Comparison of ENCODE assay signal across 8 cellular contexts in genomic region chr5:109409061-109409843, GRCh38. TPM values are rescaled to one million over a fixed set of nuclear protein-coding genes. Genes with fewer than 3 reads are reported as not detected.
DNase-seq lines count a peak whose midpoint lies in the region; ATAC-seq lines count a peak whose summit lies in the region.

No MANE protein-coding gene starts in this region.

- peak overlapping the region; percentile 72 for H2AK5ac ChIP-seq in mesenchymal stem cell (ENCODE audit: low read length, severe bottlenecking)

- H3K4me1 ChIP-seq in mesenchymal stem cell (ENCODE audit: control insufficient read depth, insufficient read depth, low read depth, low read length) = peaks cover 4% of the 10 kb centered on the region

- H2BK120ac ChIP-seq in mesenchymal stem cell (ENCODE audit: low read depth, low read length) = peak overlapping the region; percentile 69

- peak overlapping the region; percentile 66 to 92 for H3K4ac ChIP-seq in mesenchymal stem cell (ENCODE audit: low read depth in 1 of 2, low read length in 2 of 2)

- peaks cover 4% of the 10 kb centered on the region for H3K9me3 Mint-ChIP-seq in activated CD8-positive, alpha-beta T cell treated with anti-CD3 and anti-CD28 coated beads, Interleukin-2, amount 10 ng/mL, durations not matched to agents 7 days and 5 days (ENCODE audit: insufficient read depth)

- peak overlapping the region; percentile 95 for H2BK15ac ChIP-seq in mesenchymal stem cell (ENCODE audit: low read depth, poor library complexity, severe bottlenecking)

- H3K36me3 Mint-ChIP-seq in activated CD8-positive, alpha-beta T cell treated with anti-CD3 and anti-CD28 coated beads, Interleukin-2, amount 10 ng/mL, durations not matched to agents 7 days and 5 days (ENCODE audit: low read depth) = peaks cover 28% of the 10 kb centered on the region

- peak overlapping the region; percentile 98 for H3K9ac ChIP-seq in mesenchymal stem cell (ENCODE audit: low read length)

- ATAC-seq in GM19043 (IDR thresholded peaks at IDR 0.05; ENCODE audit: low read depth, unreplicated experiment) (peak; percentile 26), HG03342 (IDR thresholded peaks at IDR 0.05; ENCODE audit: unreplicated experiment) (peak; percentile 25)
- ATAC-seq in activated CD8-positive, alpha-beta T cell treated with anti-CD3 and anti-CD28 coated beads, Interleukin-2, amount 10 ng/mL, durations not matched to agents 7 days and 5 days = peak; percentile 33

- H3K4me3 ChIP-seq in mesenchymal stem cell (ENCODE audit: insufficient read depth in 1 of 2, low read depth in 1 of 2, low read length in 2 of 2) = peak overlapping the region; percentile 79 to 95

- H3K27ac Mint-ChIP-seq in activated CD8-positive, alpha-beta T cell treated with anti-CD3 and anti-CD28 coated beads, Interleukin-2, amount 10 ng/mL, durations not matched to agents 7 days and 5 days = peak overlapping the region; percentile 100

- H2BK5ac ChIP-seq in mesenchymal stem cell (ENCODE audit: low read depth, low read length, poor library complexity, severe bottlenecking) = peak overlapping the region; percentile 89

- WGBS in mesenchymal stem cell = under 1% methylated on average over 43 of the region's 50 CpGs

- H2AFZ ChIP-seq in mesenchymal stem cell (ENCODE audit: low read depth, low read length) = no peak overlapping the region

- H3K4me1 Mint-ChIP-seq in activated CD8-positive, alpha-beta T cell treated with anti-CD3 and anti-CD28 coated beads, Interleukin-2, amount 10 ng/mL, durations not matched to agents 7 days and 5 days (ENCODE audit: low read depth) = peaks cover 35% of the 10 kb centered on the region

- no peaks in the 10 kb centered on the region for H3K27me3 ChIP-seq in mesenchymal stem cell (ENCODE audit: control insufficient read depth in 1 of 2, insufficient read depth in 1 of 2, low read length in 2 of 2)

- peak overlapping the region; percentile 100 for H3K4me3 Mint-ChIP-seq in activated CD8-positive, alpha-beta T cell treated with anti-CD3 and anti-CD28 coated beads, Interleukin-2, amount 10 ng/mL, durations not matched to agents 7 days and 5 days

- peak overlapping the region; percentile 28 to 49 for H2BK12ac ChIP-seq in mesenchymal stem cell (ENCODE audit: low read length in 2 of 2)

- H3K23ac ChIP-seq in mesenchymal stem cell (ENCODE audit: low read length in 2 of 2) = peak overlapping the region in 1 of 2 experiments; percentile 83

- peak overlapping the region; percentile 41 for H3K4me2 ChIP-seq in mesenchymal stem cell (ENCODE audit: low read length, poor library complexity, severe bottlenecking)

- H4K91ac ChIP-seq in mesenchymal stem cell (ENCODE audit: low read length) = peak overlapping the region; percentile 91

- peak overlapping the region in 1 of 2 experiments; percentile 95 for H3K14ac ChIP-seq in mesenchymal stem cell (ENCODE audit: low read length in 2 of 2)

- H3K18ac ChIP-seq in mesenchymal stem cell (ENCODE audit: low read depth in 1 of 2, low read length in 2 of 2) = peak overlapping the region; percentile 40 to 93

- peak overlapping the region; percentile 100 for H3K27ac ChIP-seq in mesenchymal stem cell (ENCODE audit: low read length, poor library complexity, severe bottlenecking)

- DNase-seq in AML-193 (lab: John Stamatoyannopoulos, UW) (peak; percentile 63 to 71), NCI-H82 (lab: John Stamatoyannopoulos, UW) (peak; percentile 70), mesenchymal stem cell (peak; percentile 92)
- peak; percentile 87 for DNase-seq in activated CD8-positive, alpha-beta T cell treated with anti-CD3 and anti-CD28 coated beads, Interleukin-2, amount 10 ng/mL, durations not matched to agents 7 days and 5 days
- DNase-seq in effector CD4-positive, alpha-beta T cell = peak; percentile 78
- peak; percentile 75 for DNase-seq in stimulated activated CD8-positive, alpha-beta memory T cell treated with anti-CD3 and anti-CD28 coated beads, Interleukin-12 subunit alpha, Interleukin-12 subunit beta, amount 100 ng/mL, for 4 hours (ENCODE audit: low read depth)

- H3K36me3 ChIP-seq in mesenchymal stem cell (ENCODE audit: control insufficient read depth in 1 of 2, insufficient read depth in 2 of 2, low read depth in 1 of 2, low read length in 2 of 2) = peaks cover under 1 to 6% of the 10 kb centered on the region in 2 experiments

- H3K27me3 Mint-ChIP-seq in activated CD8-positive, alpha-beta T cell treated with anti-CD3 and anti-CD28 coated beads, Interleukin-2, amount 10 ng/mL, durations not matched to agents 7 days and 5 days (ENCODE audit: low read depth) = no peaks in the 10 kb centered on the region

- POLR2A ChIA-PET in activated CD8-positive, alpha-beta T cell treated with anti-CD3 and anti-CD28 coated beads, Interleukin-2, amount 10 ng/mL, durations not matched to agents 7 days and 5 days (lab: Charles Lee) = interaction anchor here (1.7 to 2.6 kb wide), 3 partner anchors 10 to 1027 kb away, joined by 5 to 15 read pairs (median 10); partner anchors contain the start of genes FBXL17 and MAN2A1

- H3K79me1 ChIP-seq in mesenchymal stem cell (replicated peaks; ENCODE audit: low read length, poor library complexity, severe bottlenecking) = no peaks in the 10 kb centered on the region

- H3K9me3 ChIP-seq in mesenchymal stem cell (ENCODE audit: control insufficient read depth, low read length) = no peaks in the 10 kb centered on the region

- H4K8ac ChIP-seq in mesenchymal stem cell (ENCODE audit: low read length) = peak overlapping the region; percentile 81

- CTCF ChIA-PET in activated CD8-positive, alpha-beta T cell treated with anti-CD3 and anti-CD28 coated beads, Interleukin-2, amount 10 ng/mL, durations not matched to agents 7 days and 5 days (lab: Charles Lee) = interaction anchor here (1.0 kb wide), 1 partner anchor 280 kb away, joined by 6 read pairs; the partner anchor contains the start of gene MAN2A1

RNA-seq across cellular contexts. Expression of gene PJA2, which starts 0.5 kb away (rescaled TPM):
- 10 to 100 TPM; 50.2 to 53.5 TPM for total RNA-seq in activated CD8-positive, alpha-beta T cell treated with anti-CD3 and anti-CD28 coated beads, Interleukin-2, amount 10 ng/mL, durations not matched to agents 7 days and 5 days
- 54.5 TPM for polyA plus RNA-seq in mesenchymal stem cell (2013, experiment 1 of 2)
- polyA plus RNA-seq in mesenchymal stem cell (2013, experiment 2 of 2) = 55.2 TPM

Comparison
In these comparisons a context has a peak if more than half of its experiments do, and no peak if none do; other contexts are left out.
1. Peak in every context shown above with its lines: DNase-seq, ATAC-seq, H3K4me3 ChIP-seq and H3K27ac ChIP-seq.